In the genomic region with DNA sequence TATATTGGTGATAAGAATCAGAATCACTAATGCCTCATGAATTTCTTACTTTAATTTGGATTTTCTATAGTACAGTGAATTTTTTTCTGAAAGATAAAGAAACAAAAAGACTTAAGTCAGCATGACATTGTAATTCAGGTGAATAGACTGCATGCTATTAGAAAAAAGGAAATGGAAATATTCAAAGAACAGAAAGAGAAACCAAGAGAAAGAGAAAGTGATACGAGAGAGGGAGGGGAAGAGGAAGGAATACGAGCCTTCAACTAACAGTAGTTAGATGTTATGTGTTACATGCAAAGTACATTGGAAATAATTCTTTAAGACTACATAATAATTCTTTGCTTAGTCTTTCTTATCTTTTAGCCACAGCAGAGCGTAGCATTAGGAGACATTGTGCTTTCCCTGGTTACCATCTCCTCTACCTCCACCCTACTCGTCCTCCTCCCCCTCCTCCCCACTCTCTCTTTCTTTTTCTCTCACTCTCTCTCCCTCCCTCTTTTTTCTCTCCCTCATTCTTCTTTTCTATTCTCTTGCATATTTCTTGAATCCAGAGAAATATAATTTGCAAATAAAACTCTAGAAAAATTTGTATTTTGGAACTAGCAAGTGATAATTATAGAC, we compare ENCODE assay signal across 8 cellular contexts. TPM values are rescaled to one million over a fixed set of nuclear protein-coding genes. Genes with fewer than 3 reads are reported as not detected.
A peak's percentile ranks its signal among the peaks of the same experiment; 100 is the strongest.
DNase-seq lines count a peak whose midpoint lies in the region; ATAC-seq, FAIRE-seq and TF ChIP-seq lines count a peak whose summit lies in the region.

No MANE protein-coding gene starts in this region.

- no peaks in the 10 kb centered on the region for H3K9me3 ChIP-seq in liver (ENCODE audit: control insufficient read depth in 4 of 4, low read length in 3 of 4)

- TF ChIP-seq CTCF in liver (IDR thresholded peaks at IDR 0.05; ENCODE audit: low read depth, low read length, missing input control), result no peak
- no peak for TF ChIP-seq CTCF in foreskin keratinocyte (conservative IDR thresholded peaks at IDR 0.05)

- no peak overlapping the region for H3K9ac ChIP-seq in liver (ENCODE audit: low read depth in 1 of 2, low read length in 2 of 2)

- H3K4me1 ChIP-seq in liver (ENCODE audit: control insufficient read depth in 4 of 4, insufficient read depth in 4 of 4, low read length in 3 of 4) (no peaks in the 10 kb centered on the region), foreskin keratinocyte (no peaks in the 10 kb centered on the region)

- peak overlapping the region in 2 of 3 donors; percentile 35 to 45 for H3K4me3 ChIP-seq in liver (ENCODE audit: low read depth in 1 of 3, low read length in 3 of 3)

- no peak for TF ChIP-seq RAD21 in liver (IDR thresholded peaks at IDR 0.05)

- H3K27me3 ChIP-seq in liver (ENCODE audit: control insufficient read depth in 4 of 4, insufficient read depth in 4 of 4, low read length in 3 of 4) (no peaks in the 10 kb centered on the region), foreskin keratinocyte (no peaks in the 10 kb centered on the region)

- 45% methylated on average over 4 of the region's 4 CpGs for WGBS in liver

- ATAC-seq in GM18502 (IDR thresholded peaks at IDR 0.05; ENCODE audit: poor library complexity, unreplicated experiment) (peak; percentile 99), GM21576 (IDR thresholded peaks at IDR 0.05; ENCODE audit: unreplicated experiment) (peak; percentile 99), foreskin keratinocyte (no peak)

- DNase-seq in KBM-7, result peak; percentile 3
- no peak for DNase-seq in urothelium cell line (ENCODE audit: low spot score)
- DNase-seq in foreskin keratinocyte, result no peak
- no peak for DNase-seq in NCI-H146 treated with DMSO at 0.1 percent for 48 hours (lab: John Stamatoyannopoulos, UW; ENCODE audit: unreplicated experiment)
- DNase-seq in HT-29 (ENCODE audit: low spot score), result no peak

- H3K27ac ChIP-seq in liver (ENCODE audit: low read depth in 1 of 2, low read length in 2 of 2), result no peak overlapping the region
- no peak overlapping the region for H3K27ac ChIP-seq in foreskin keratinocyte

- no peak for FAIRE-seq in urothelium cell line (lab: Jason Lieb, UNC)

- H3K36me3 ChIP-seq in liver (ENCODE audit: control insufficient read depth in 4 of 4, insufficient read depth in 3 of 4, low read depth in 1 of 4, low read length in 3 of 4), result no peaks in the 10 kb centered on the region

- in situ Hi-C loops in KBM-7 (cut with MboI; ENCODE audit: low pct_unique_long_range_greater_than_20kb, low sequenced_read_pairs), result no loop called here

TF ChIP-seq in liver, 16 proteins besides CTCF, POLR2A, EP300 and RAD21:
- TF ChIP-seq FOXA1 (IDR thresholded peaks at IDR 0.05) (no peak), EGR1 (IDR thresholded peaks at IDR 0.05; ENCODE audit: low read depth in 2 of 2) (no peak), YY1 (IDR thresholded peaks at IDR 0.05) (no peak), NR2F2 (IDR thresholded peaks at IDR 0.05) (no peak), SP1 (IDR thresholded peaks at IDR 0.05) (no peak), RXRA (IDR thresholded peaks at IDR 0.05) (no peak), HNF4A (conservative IDR thresholded peaks at IDR 0.05) (no peak), JUND (IDR thresholded peaks at IDR 0.05) (no peak), TAF1 (conservative IDR thresholded peaks at IDR 0.05) (no peak), HNF4G (IDR thresholded peaks at IDR 0.05) (no peak), GABPA (IDR thresholded peaks at IDR 0.05 in 1 of 2, conservative IDR thresholded peaks at IDR 0.05 in 1 of 2) (no peak), FOXA2 (IDR thresholded peaks at IDR 0.05) (no peak)
- TF ChIP-seq, protein P1, sequence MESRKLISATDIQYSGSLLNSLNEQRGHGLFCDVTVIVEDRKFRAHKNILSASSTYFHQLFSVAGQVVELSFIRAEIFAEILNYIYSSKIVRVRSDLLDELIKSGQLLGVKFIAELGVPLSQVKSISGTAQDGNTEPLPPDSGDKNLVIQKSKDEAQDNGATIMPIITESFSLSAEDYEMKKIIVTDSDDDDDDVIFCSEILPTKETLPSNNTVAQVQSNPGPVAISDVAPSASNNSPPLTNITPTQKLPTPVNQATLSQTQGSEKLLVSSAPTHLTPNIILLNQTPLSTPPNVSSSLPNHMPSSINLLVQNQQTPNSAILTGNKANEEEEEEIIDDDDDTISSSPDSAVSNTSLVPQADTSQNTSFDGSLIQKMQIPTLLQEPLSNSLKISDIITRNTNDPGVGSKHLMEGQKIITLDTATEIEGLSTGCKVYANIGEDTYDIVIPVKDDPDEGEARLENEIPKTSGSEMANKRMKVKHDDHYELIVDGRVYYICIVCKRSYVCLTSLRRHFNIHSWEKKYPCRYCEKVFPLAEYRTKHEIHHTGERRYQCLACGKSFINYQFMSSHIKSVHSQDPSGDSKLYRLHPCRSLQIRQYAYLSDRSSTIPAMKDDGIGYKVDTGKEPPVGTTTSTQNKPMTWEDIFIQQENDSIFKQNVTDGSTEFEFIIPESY (IDR thresholded peaks at IDR 0.05), result no peak
- TF ChIP-seq, protein P2, sequence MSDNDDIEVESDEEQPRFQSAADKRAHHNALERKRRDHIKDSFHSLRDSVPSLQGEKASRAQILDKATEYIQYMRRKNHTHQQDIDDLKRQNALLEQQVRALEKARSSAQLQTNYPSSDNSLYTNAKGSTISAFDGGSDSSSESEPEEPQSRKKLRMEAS (IDR thresholded peaks at IDR 0.05), result no peak
- TF ChIP-seq, protein P3, sequence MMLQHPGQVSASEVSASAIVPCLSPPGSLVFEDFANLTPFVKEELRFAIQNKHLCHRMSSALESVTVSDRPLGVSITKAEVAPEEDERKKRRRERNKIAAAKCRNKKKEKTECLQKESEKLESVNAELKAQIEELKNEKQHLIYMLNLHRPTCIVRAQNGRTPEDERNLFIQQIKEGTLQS (IDR thresholded peaks at IDR 0.05), result no peak
- TF ChIP-seq, protein P4, sequence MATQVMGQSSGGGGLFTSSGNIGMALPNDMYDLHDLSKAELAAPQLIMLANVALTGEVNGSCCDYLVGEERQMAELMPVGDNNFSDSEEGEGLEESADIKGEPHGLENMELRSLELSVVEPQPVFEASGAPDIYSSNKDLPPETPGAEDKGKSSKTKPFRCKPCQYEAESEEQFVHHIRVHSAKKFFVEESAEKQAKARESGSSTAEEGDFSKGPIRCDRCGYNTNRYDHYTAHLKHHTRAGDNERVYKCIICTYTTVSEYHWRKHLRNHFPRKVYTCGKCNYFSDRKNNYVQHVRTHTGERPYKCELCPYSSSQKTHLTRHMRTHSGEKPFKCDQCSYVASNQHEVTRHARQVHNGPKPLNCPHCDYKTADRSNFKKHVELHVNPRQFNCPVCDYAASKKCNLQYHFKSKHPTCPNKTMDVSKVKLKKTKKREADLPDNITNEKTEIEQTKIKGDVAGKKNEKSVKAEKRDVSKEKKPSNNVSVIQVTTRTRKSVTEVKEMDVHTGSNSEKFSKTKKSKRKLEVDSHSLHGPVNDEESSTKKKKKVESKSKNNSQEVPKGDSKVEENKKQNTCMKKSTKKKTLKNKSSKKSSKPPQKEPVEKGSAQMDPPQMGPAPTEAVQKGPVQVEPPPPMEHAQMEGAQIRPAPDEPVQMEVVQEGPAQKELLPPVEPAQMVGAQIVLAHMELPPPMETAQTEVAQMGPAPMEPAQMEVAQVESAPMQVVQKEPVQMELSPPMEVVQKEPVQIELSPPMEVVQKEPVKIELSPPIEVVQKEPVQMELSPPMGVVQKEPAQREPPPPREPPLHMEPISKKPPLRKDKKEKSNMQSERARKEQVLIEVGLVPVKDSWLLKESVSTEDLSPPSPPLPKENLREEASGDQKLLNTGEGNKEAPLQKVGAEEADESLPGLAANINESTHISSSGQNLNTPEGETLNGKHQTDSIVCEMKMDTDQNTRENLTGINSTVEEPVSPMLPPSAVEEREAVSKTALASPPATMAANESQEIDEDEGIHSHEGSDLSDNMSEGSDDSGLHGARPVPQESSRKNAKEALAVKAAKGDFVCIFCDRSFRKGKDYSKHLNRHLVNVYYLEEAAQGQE (IDR thresholded peaks at IDR 0.05), result no peak

RNA-seq across cellular contexts. Expression of a gene that starts 46.4 kb away (rescaled TPM):
- total RNA-seq in liver, result 1 to 10 TPM; 2.1 to 9.2 TPM
- polyA plus RNA-seq in liver, result 1 to 10 TPM; 4.7 to 6.5 TPM
- total RNA-seq in foreskin keratinocyte, result not detected in 2 replicates
- not detected in 2 replicates for polyA plus RNA-seq in foreskin keratinocyte
- total RNA-seq in HT-29 (2014; rRNA removed; shearing (Covaris generic)), result 0.26 TPM in 1 of 2 replicates, not detected in the other
